1 cellular context compared by ENCODE assay signal in genomic region chr13:79480954-79481684, GRCh38.
A peak's percentile ranks its signal among the peaks of the same experiment; 100 is the strongest.
TF ChIP-seq lines count a peak whose summit lies in the region.

NDFIP2 (plus strand) TSS chr13:79481155; CDS start chr13:79481204, 49 bp downstream.

TF ChIP-seq in HepG2, 621 proteins besides CTCF, POLR2A, EP300 and RAD21 (continued from another document and continues in another):
- TF ChIP-seq SNAPC4 (CRISPR knock-in tag; IDR thresholded peaks at IDR 0.05) (peak; percentile 58; the same call in 1 of the 2 replicates), ZNF720 (CRISPR knock-in tag; IDR thresholded peaks at IDR 0.05) (no peak), PCBP1 (IDR thresholded peaks at IDR 0.05; ENCODE audit: borderline replicate concordance, low read depth, low read length) (no peak), NPAS2 (CRISPR knock-in tag; IDR thresholded peaks at IDR 0.05; ENCODE audit: borderline replicate concordance) (no peak), POLR2AphosphoS5 (IDR thresholded peaks at IDR 0.05; ENCODE audit: low read depth, low read length) (peak; percentile 69), ZNF724P (CRISPR knock-in tag; IDR thresholded peaks at IDR 0.05; ENCODE audit: borderline replicate concordance) (peak; percentile 65; the same call in 1 of the 2 replicates), PAF1 (CRISPR knock-in tag; IDR thresholded peaks at IDR 0.05) (no peak), ERF (CRISPR knock-in tag; IDR thresholded peaks at IDR 0.05) (peak; percentile 87; the same call in 1 of the 2 replicates), FUBP1 (CRISPR knock-in tag; IDR thresholded peaks at IDR 0.05; ENCODE audit: borderline replicate concordance) (no peak), XRCC5 (optimal IDR thresholded peaks at IDR 0.05; ENCODE audit: low read length) (no peak), KLF12 (CRISPR knock-in tag; IDR thresholded peaks at IDR 0.05; ENCODE audit: borderline replicate concordance) (no peak), RAD51 (IDR thresholded peaks at IDR 0.05; ENCODE audit: borderline replicate concordance) (no peak), CENPBD1 (CRISPR knock-in tag; IDR thresholded peaks at IDR 0.05; ENCODE audit: borderline replicate concordance, low read depth) (no peak), ZNF326 (CRISPR knock-in tag; IDR thresholded peaks at IDR 0.05; ENCODE audit: borderline replicate concordance) (no peak), ZNF792 (CRISPR knock-in tag; IDR thresholded peaks at IDR 0.05) (no peak), ZBTB20 (CRISPR knock-in tag; IDR thresholded peaks at IDR 0.05; ENCODE audit: borderline replicate concordance, low read depth) (no peak; the same call in 1 of the 2 replicates), XBP1 (CRISPR knock-in tag; IDR thresholded peaks at IDR 0.05) (no peak), ZNF800 (CRISPR knock-in tag; IDR thresholded peaks at IDR 0.05) (peak; percentile 94; the same call in 1 of the 2 replicates), NFE2 (CRISPR knock-in tag; IDR thresholded peaks at IDR 0.05) (no peak), ZNF33B (CRISPR knock-in tag; IDR thresholded peaks at IDR 0.05) (no peak; the same call in 1 of the 2 replicates), DPF2 (CRISPR knock-in tag; IDR thresholded peaks at IDR 0.05; ENCODE audit: borderline replicate concordance, low read depth) (no peak), ZBTB7B (CRISPR knock-in tag; IDR thresholded peaks at IDR 0.05) (0 out of 2 replicates have a peak, but pooled peaks have one; percentile 34), EEA1 (CRISPR knock-in tag; IDR thresholded peaks at IDR 0.05; ENCODE audit: borderline replicate concordance) (no peak), ZNF276 (CRISPR knock-in tag; IDR thresholded peaks at IDR 0.05; ENCODE audit: low read depth) (no peak), POGZ (CRISPR knock-in tag; IDR thresholded peaks at IDR 0.05) (peak; percentile 94), ZNF839 (CRISPR knock-in tag; IDR thresholded peaks at IDR 0.05; ENCODE audit: borderline replicate concordance) (no peak), TMF1 (CRISPR knock-in tag; IDR thresholded peaks at IDR 0.05; ENCODE audit: low read depth) (no peak), ZNF589 (CRISPR knock-in tag; conservative IDR thresholded peaks at IDR 0.05) (peak; percentile 64; the same call in 1 of the 2 replicates), CREBL2 (CRISPR knock-in tag; IDR thresholded peaks at IDR 0.05; ENCODE audit: borderline replicate concordance) (no peak), ZNF274 (CRISPR knock-in tag; IDR thresholded peaks at IDR 0.05) (no peak), SALL2 (CRISPR knock-in tag; IDR thresholded peaks at IDR 0.05) (0 out of 2 replicates have a peak, but pooled peaks have one; percentile 67), ZNF570 (CRISPR knock-in tag; IDR thresholded peaks at IDR 0.05; ENCODE audit: borderline replicate concordance) (no peak), CBX2 (IDR thresholded peaks at IDR 0.05; ENCODE audit: low read depth, low read length) (no peak), CBX2 (CRISPR knock-in tag; IDR thresholded peaks at IDR 0.05; ENCODE audit: low read depth) (no peak), STAT6 (CRISPR knock-in tag; IDR thresholded peaks at IDR 0.05; ENCODE audit: borderline replicate concordance) (no peak), PBX2 (CRISPR knock-in tag; IDR thresholded peaks at IDR 0.05) (no peak), BRD4 (CRISPR knock-in tag; IDR thresholded peaks at IDR 0.05) (peak; percentile 52; the same call in 1 of the 2 replicates), TCF7L2 (IDR thresholded peaks at IDR 0.05; ENCODE audit: low read depth, low read length) (no peak), POLR2AphosphoS2 (IDR thresholded peaks at IDR 0.05; ENCODE audit: low read depth, low read length) (no peak)
